8 cellular contexts compared by ENCODE assay signal in genomic region chr3:129015388-129016105, GRCh38. TPM values are rescaled to one million over a fixed set of nuclear protein-coding genes. Genes with fewer than 3 reads are reported as not detected.
DNase-seq lines count a peak whose midpoint lies in the region; ATAC-seq and TF ChIP-seq lines count a peak whose summit lies in the region.

No MANE protein-coding gene starts in this region.

- TF ChIP-seq POLR2A in uterus (IDR thresholded peaks at IDR 0.05): no peak

- intact Hi-C loops in uterus (cut with DNase I; ENCODE audit: low total_unique reads): no loop called here

- H3K9me3 ChIP-seq in mesodermal cell (ENCODE audit: control insufficient read depth, low read length) (no peaks in the 10 kb centered on the region), uterus (no peaks in the 10 kb centered on the region)

- WGBS in mesodermal cell (ENCODE audit: insufficient coverage in 2 of 2), 2 experiments: 82 to 84% methylated on average over 16 to 18 of the region's 19 CpGs

- H3K36me3 ChIP-seq in mesodermal cell (ENCODE audit: control insufficient read depth, insufficient read depth, low read length): no peaks in the 10 kb centered on the region
- H3K36me3 ChIP-seq in uterus: no peaks in the 10 kb centered on the region

- H3K9me3 Mint-ChIP-seq in activated naive CD4-positive, alpha-beta T cell treated with anti-CD3 and anti-CD28 coated beads, Interleukin-2, amount 50 U/mL, for 72 hours: peaks cover 0 to 3% of the 10 kb centered on the region in 2 donors

- H3K36me3 Mint-ChIP-seq in activated naive CD4-positive, alpha-beta T cell treated with anti-CD3 and anti-CD28 coated beads, Interleukin-2, amount 50 U/mL, for 72 hours: no peaks in the 10 kb centered on the region

- peak overlapping the region; percentile 86 to 95 for H3K27ac Mint-ChIP-seq in activated naive CD4-positive, alpha-beta T cell treated with anti-CD3 and anti-CD28 coated beads, Interleukin-2, amount 50 U/mL, for 72 hours

- TF ChIP-seq CTCF in uterus (IDR thresholded peaks at IDR 0.05): no peak

- peak; percentile 57 to 62 for ATAC-seq in activated naive CD4-positive, alpha-beta T cell treated with anti-CD3 and anti-CD28 coated beads, Interleukin-2, amount 50 U/mL, for 72 hours

- DNase-seq in NOMO-1 (lab: John Stamatoyannopoulos, UW; ENCODE audit: unreplicated experiment in 2 of 2) (peak; percentile 22 to 47), NOMO-1 treated with dmso at 0.1 percent for 144 hours (lab: John Stamatoyannopoulos, UW; ENCODE audit: unreplicated experiment) (no peak), uterus (peak in 1 of 2 donors; percentile 63), NCI-H1048 (lab: John Stamatoyannopoulos, UW) (no peak), cortex of kidney (lab: John Stamatoyannopoulos, UW) (no peak), middle frontal gyrus (ENCODE audit: extremely low spot score, low spot score) (no peak)
- DNase-seq in activated naive CD4-positive, alpha-beta T cell treated with anti-CD3 and anti-CD28 coated beads, Interleukin-2, amount 50 U/mL, for 72 hours (ENCODE audit: low spot score in 2 of 2): no peak

- H3K27ac ChIP-seq in mesodermal cell (ENCODE audit: low read depth, low read length, severe bottlenecking): peak overlapping the region; percentile 83
- peak overlapping the region; percentile 55 to 71 for H3K27ac ChIP-seq in uterus

- H3K4me1 ChIP-seq in mesodermal cell (ENCODE audit: control insufficient read depth, insufficient read depth, low read length, poor library complexity, severe bottlenecking) (peaks cover 34% of the 10 kb centered on the region), uterus (no peaks in the 10 kb centered on the region)

- H3K4me3 ChIP-seq in mesodermal cell (ENCODE audit: extremely low read depth, insufficient read depth, low read length, poor library complexity, severe bottlenecking): no peak overlapping the region
- H3K4me3 ChIP-seq in uterus: no peak overlapping the region

- H3K27me3 ChIP-seq in uterus: no peaks in the 10 kb centered on the region

RNA-seq across cellular contexts. Expression of gene EFCC1, which starts 14.4 kb away (rescaled TPM):
- under 1 TPM in 1 of 2 donors, not detected in 1; 0.18 TPM for total RNA-seq in activated naive CD4-positive, alpha-beta T cell treated with anti-CD3 and anti-CD28 coated beads, Interleukin-2, amount 50 U/mL, for 72 hours
- 1.2 TPM for polyA plus RNA-seq in mesodermal cell (2013, experiment 1 of 2)
- polyA plus RNA-seq in mesodermal cell (2013, experiment 2 of 2): 0.61 TPM
- total RNA-seq in uterus: 1 to 10 TPM; 1.2 to 9.2 (median 4.5) TPM

RNA-seq across cellular contexts. Expression of gene CFAP92, which starts 21.7 kb away (rescaled TPM):
- under 1 TPM in 1 of 2 donors, not detected in 1; 0.45 TPM for total RNA-seq in activated naive CD4-positive, alpha-beta T cell treated with anti-CD3 and anti-CD28 coated beads, Interleukin-2, amount 50 U/mL, for 72 hours
- 1.4 TPM for polyA plus RNA-seq in mesodermal cell (2013, experiment 1 of 2)
- 1.6 TPM for polyA plus RNA-seq in mesodermal cell (2013, experiment 2 of 2)
- total RNA-seq in uterus: 1 to 10 TPM in 2 of 4 donors, under 1 TPM in 1, not detected in 1; 0.95 to 3.5 (median 2.1) TPM

RNA-seq across cellular contexts. Expression of gene GP9, which starts 45.0 kb away (rescaled TPM):
- not detected for total RNA-seq in activated naive CD4-positive, alpha-beta T cell treated with anti-CD3 and anti-CD28 coated beads, Interleukin-2, amount 50 U/mL, for 72 hours
- polyA plus RNA-seq in mesodermal cell (2013, experiment 1 of 2): not detected
- not detected for polyA plus RNA-seq in mesodermal cell (2013, experiment 2 of 2)
- total RNA-seq in uterus: under 1 TPM in 1 of 4 donors, not detected in 3; 0.35 TPM

Comparison
In these comparisons a context has a peak if more than half of its experiments do, and no peak if none do; other contexts are left out.
1. DNase-seq: peak in NOMO-1 (2 of 2); none in NOMO-1 treated with dmso at 0.1 percent for 144 hours (single experiment), activated naive CD4-positive, alpha-beta T cell treated with anti-CD3 and anti-CD28 coated beads, Interleukin-2, amount 50 U/mL, for 72 hours (0 of 2), NCI-H1048 (single experiment), cortex of kidney (single experiment) and middle frontal gyrus (single experiment).